Comparison of ENCODE assay signal across 20 cellular contexts in genomic region chr12:80056232-80056631, GRCh38. TPM values are rescaled to one million over a fixed set of nuclear protein-coding genes. Genes with fewer than 3 reads are reported as not detected.
A peak's percentile ranks its signal among the peaks of the same experiment; 100 is the strongest.
DNase-seq lines count a peak whose midpoint lies in the region; TF ChIP-seq lines count a peak whose summit lies in the region.
"Had no signal": no experiment of that assay in that cellular context is flagged by ENCODE, and none has a peak within 500 bp of the region (broad histone marks: within the 10 kb centered on the region; RNA-seq: fewer than 3 reads in every experiment).

No MANE protein-coding gene starts in this region.

- CTCF ChIA-PET in activated naive CD4-positive, alpha-beta T cell treated with anti-CD3 and anti-CD28 coated beads for 36 hours (lab: Charles Lee) = no interaction called here

- TF ChIP-seq CTCF in fibroblast of pulmonary artery (IDR thresholded peaks at IDR 0.05; ENCODE audit: low read length, missing control alignments) (no peak), prostate gland (IDR thresholded peaks at IDR 0.05) (no peak)

- 79% methylated on average over 4 of the region's 4 CpGs for WGBS in prostate gland

- H3K9me3 ChIP-seq in prostate gland = no peaks in the 10 kb centered on the region
- H3K9me3 ChIP-seq: SJSA1 had no signal

- no peak for TF ChIP-seq POLR2A in prostate gland (IDR thresholded peaks at IDR 0.05)

- no peak overlapping the region for H3K27ac Mint-ChIP-seq in activated naive CD4-positive, alpha-beta T cell treated with anti-CD3 and anti-CD28 coated beads for 36 hours
- H3K27ac Mint-ChIP-seq: CD8-positive, alpha-beta T cell had no signal

- H3K27me3 Mint-ChIP-seq in activated naive CD4-positive, alpha-beta T cell treated with anti-CD3 and anti-CD28 coated beads for 36 hours (ENCODE audit: low read depth) = no peaks in the 10 kb centered on the region

- H3K4me3 ChIP-seq in fibroblast of pulmonary artery (replicated peaks; ENCODE audit: low read depth, low read length) (no peak overlapping the region), rectal smooth muscle tissue (ENCODE audit: low read length) (no peak overlapping the region), prostate gland (no peak overlapping the region)
- H3K4me3 ChIP-seq: GM23248, SJSA1 had no signal

- no peaks in the 10 kb centered on the region for H3K9me3 Mint-ChIP-seq in activated naive CD4-positive, alpha-beta T cell treated with anti-CD3 and anti-CD28 coated beads for 36 hours
- H3K9me3 Mint-ChIP-seq: CD8-positive, alpha-beta T cell had no signal

- intact Hi-C loops in prostate gland (cut with DNase I) = no loop called here
- intact Hi-C loops in activated naive CD4-positive, alpha-beta T cell treated with anti-CD3 and anti-CD28 coated beads for 36 hours (cut with micrococcal nuclease) = no loop called here

- H3K9ac ChIP-seq in rectal smooth muscle tissue (ENCODE audit: low read length) = no peak overlapping the region
- H3K9ac ChIP-seq: GM23248, KMS-11 had no signal

- H3K4me1 Mint-ChIP-seq in activated naive CD4-positive, alpha-beta T cell treated with anti-CD3 and anti-CD28 coated beads for 36 hours (ENCODE audit: low read depth) = peaks cover 4% of the 10 kb centered on the region

- H3K4me1 ChIP-seq in rectal smooth muscle tissue (ENCODE audit: control insufficient read depth, insufficient read depth, low read length) (peaks cover 18% of the 10 kb centered on the region), prostate gland (replicated peaks) (no peaks in the 10 kb centered on the region)
- H3K4me1 ChIP-seq: SJSA1 had no signal

- H3K36me3 Mint-ChIP-seq in activated naive CD4-positive, alpha-beta T cell treated with anti-CD3 and anti-CD28 coated beads for 36 hours (ENCODE audit: low read depth) = no peaks in the 10 kb centered on the region
- H3K36me3 Mint-ChIP-seq: CD8-positive, alpha-beta T cell had no signal

- H3K27me3 ChIP-seq in rectal smooth muscle tissue (ENCODE audit: control insufficient read depth, insufficient read depth, low read length) = no peaks in the 10 kb centered on the region
- no peaks in the 10 kb centered on the region for H3K27me3 ChIP-seq in prostate gland (replicated peaks; ENCODE audit: insufficient read depth)
- H3K27me3 ChIP-seq: SJSA1 had no signal

- no peak overlapping the region for H3K4me3 Mint-ChIP-seq in activated naive CD4-positive, alpha-beta T cell treated with anti-CD3 and anti-CD28 coated beads for 36 hours
- H3K4me3 Mint-ChIP-seq: CD8-positive, alpha-beta T cell had no signal

- peak overlapping the region; percentile 14 for H3K27ac ChIP-seq in rectal smooth muscle tissue (ENCODE audit: low read depth, low read length)
- no peak overlapping the region for H3K27ac ChIP-seq in prostate gland
- H3K27ac ChIP-seq: GM23248, KMS-11, SJSA1 had no signal

- DNase-seq in Ammon's horn (ENCODE audit: low spot score) (peak; percentile 73), anterior cingulate cortex (lab: John Stamatoyannopoulos, UW) (peak in 34 of 58 donors; percentile 1 to 75 (median 28)), fibroblast of pulmonary artery (ENCODE audit: low read depth) (peak; percentile 51), dedifferentiated amniotic fluid mesenchymal stem cell (ENCODE audit: extremely low spot score) (no peak), prostate gland (ENCODE audit: low spot score) (no peak)
- no peak for DNase-seq in activated naive CD4-positive, alpha-beta T cell treated with anti-CD3 and anti-CD28 coated beads for 36 hours
- DNase-seq: 8988T; C1 segment of cervical spinal cord; CD8-positive, alpha-beta T cell; DND-41; GM23248; HCEC 1CT; IMR-90; NCI-H146; NCI-H2171; NCI-H345; NCI-H526 had no signal

- no peaks in the 10 kb centered on the region for H3K36me3 ChIP-seq in rectal smooth muscle tissue (ENCODE audit: control insufficient read depth, insufficient read depth, low read length)
- no peaks in the 10 kb centered on the region for H3K36me3 ChIP-seq in prostate gland
- H3K36me3 ChIP-seq: SJSA1 had no signal

RNA-seq across cellular contexts. Expression of gene OTOGL, which starts 43.1 kb away (rescaled TPM):
- under 1 TPM; 0.59 to 0.74 TPM for total RNA-seq in prostate gland
- total RNA-seq in activated naive CD4-positive, alpha-beta T cell treated with anti-CD3 and anti-CD28 coated beads for 36 hours = not detected
- total RNA-seq: CD8-positive, alpha-beta T cell had no signal

Comparison
In these comparisons a context has a peak if more than half of its experiments do, and no peak if none do; other contexts are left out.
1. DNase-seq: peak in Ammon's horn (single experiment), anterior cingulate cortex (34 of 58) and fibroblast of pulmonary artery (single experiment); none in dedifferentiated amniotic fluid mesenchymal stem cell (single experiment), prostate gland (single experiment) and activated naive CD4-positive, alpha-beta T cell treated with anti-CD3 and anti-CD28 coated beads for 36 hours (single experiment).